In the genomic region with DNA sequence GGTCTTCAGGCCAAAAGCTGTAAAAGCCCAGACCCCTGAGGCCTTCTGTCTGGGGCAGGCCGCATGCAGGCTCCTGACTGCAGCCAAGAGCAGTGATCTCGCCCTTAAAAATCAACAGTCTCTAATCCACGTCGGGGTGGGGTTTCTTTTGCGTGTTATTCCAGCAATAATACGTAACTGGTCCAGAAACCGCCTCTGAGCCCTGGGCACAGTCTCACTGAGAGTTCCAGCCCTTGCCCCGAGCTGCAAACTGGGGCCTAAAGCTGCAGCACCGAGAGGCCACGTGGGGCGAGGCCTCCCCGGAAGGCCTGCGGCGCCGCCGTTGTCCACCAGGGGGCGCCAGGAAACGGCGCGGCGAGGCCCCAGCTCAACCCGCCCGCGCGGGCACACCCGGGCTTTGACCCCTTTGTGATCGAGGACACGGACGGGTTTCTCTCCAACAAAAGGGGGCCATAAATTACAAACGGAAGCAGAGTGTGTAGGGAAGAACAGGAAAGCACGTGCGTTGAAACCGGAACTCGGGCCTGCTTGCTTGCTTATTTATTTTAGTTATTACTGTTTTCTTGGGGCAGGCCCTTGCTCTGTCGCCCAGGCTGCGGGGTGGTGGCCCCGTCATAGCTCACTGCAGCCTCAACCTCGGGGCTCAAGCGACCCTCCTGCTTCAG, we compare ENCODE assay signal across 1 cellular context.
TF ChIP-seq lines count a peak whose summit lies in the region.

No MANE protein-coding gene starts in this region.

TF ChIP-seq in GM12878, 131 proteins besides CTCF, POLR2A, EP300 and RAD21 (continued from another document):
- TF ChIP-seq, protein P1, sequence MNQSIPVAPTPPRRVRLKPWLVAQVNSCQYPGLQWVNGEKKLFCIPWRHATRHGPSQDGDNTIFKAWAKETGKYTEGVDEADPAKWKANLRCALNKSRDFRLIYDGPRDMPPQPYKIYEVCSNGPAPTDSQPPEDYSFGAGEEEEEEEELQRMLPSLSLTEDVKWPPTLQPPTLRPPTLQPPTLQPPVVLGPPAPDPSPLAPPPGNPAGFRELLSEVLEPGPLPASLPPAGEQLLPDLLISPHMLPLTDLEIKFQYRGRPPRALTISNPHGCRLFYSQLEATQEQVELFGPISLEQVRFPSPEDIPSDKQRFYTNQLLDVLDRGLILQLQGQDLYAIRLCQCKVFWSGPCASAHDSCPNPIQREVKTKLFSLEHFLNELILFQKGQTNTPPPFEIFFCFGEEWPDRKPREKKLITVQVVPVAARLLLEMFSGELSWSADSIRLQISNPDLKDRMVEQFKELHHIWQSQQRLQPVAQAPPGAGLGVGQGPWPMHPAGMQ (IDR thresholded peaks at IDR 0.05; ENCODE audit: borderline replicate concordance), result no peak
- TF ChIP-seq SREBF2 (IDR thresholded peaks at IDR 0.05; ENCODE audit: low read length), result no peak
- TF ChIP-seq, protein P2, sequence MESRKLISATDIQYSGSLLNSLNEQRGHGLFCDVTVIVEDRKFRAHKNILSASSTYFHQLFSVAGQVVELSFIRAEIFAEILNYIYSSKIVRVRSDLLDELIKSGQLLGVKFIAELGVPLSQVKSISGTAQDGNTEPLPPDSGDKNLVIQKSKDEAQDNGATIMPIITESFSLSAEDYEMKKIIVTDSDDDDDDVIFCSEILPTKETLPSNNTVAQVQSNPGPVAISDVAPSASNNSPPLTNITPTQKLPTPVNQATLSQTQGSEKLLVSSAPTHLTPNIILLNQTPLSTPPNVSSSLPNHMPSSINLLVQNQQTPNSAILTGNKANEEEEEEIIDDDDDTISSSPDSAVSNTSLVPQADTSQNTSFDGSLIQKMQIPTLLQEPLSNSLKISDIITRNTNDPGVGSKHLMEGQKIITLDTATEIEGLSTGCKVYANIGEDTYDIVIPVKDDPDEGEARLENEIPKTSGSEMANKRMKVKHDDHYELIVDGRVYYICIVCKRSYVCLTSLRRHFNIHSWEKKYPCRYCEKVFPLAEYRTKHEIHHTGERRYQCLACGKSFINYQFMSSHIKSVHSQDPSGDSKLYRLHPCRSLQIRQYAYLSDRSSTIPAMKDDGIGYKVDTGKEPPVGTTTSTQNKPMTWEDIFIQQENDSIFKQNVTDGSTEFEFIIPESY (IDR thresholded peaks at IDR 0.05), result no peak
- TF ChIP-seq NR2C1 (IDR thresholded peaks at IDR 0.05), result no peak
- TF ChIP-seq DPF2 (IDR thresholded peaks at IDR 0.05), result no peak; the same call in 1 of the 2 replicates
- TF ChIP-seq TCF12 (IDR thresholded peaks at IDR 0.05; ENCODE audit: low read depth, low read length), result no peak
- no peak for TF ChIP-seq HDAC2 (IDR thresholded peaks at IDR 0.05)
- TF ChIP-seq, protein P3, sequence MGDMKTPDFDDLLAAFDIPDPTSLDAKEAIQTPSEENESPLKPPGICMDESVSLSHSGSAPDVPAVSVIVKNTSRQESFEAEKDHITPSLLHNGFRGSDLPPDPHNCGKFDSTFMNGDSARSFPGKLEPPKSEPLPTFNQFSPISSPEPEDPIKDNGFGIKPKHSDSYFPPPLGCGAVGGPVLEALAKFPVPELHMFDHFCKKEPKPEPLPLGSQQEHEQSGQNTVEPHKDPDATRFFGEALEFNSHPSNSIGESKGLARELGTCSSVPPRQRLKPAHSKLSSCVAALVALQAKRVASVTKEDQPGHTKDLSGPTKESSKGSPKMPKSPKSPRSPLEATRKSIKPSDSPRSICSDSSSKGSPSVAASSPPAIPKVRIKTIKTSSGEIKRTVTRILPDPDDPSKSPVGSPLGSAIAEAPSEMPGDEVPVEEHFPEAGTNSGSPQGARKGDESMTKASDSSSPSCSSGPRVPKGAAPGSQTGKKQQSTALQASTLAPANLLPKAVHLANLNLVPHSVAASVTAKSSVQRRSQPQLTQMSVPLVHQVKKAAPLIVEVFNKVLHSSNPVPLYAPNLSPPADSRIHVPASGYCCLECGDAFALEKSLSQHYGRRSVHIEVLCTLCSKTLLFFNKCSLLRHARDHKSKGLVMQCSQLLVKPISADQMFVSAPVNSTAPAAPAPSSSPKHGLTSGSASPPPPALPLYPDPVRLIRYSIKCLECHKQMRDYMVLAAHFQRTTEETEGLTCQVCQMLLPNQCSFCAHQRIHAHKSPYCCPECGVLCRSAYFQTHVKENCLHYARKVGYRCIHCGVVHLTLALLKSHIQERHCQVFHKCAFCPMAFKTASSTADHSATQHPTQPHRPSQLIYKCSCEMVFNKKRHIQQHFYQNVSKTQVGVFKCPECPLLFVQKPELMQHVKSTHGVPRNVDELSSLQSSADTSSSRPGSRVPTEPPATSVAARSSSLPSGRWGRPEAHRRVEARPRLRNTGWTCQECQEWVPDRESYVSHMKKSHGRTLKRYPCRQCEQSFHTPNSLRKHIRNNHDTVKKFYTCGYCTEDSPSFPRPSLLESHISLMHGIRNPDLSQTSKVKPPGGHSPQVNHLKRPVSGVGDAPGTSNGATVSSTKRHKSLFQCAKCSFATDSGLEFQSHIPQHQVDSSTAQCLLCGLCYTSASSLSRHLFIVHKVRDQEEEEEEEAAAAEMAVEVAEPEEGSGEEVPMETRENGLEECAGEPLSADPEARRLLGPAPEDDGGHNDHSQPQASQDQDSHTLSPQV (IDR thresholded peaks at IDR 0.05), result no peak; the same call in none of the 2 replicates
- no peak for TF ChIP-seq NFYA (IDR thresholded peaks at IDR 0.05; ENCODE audit: borderline replicate concordance, low read depth, low read length)
- no peak for TF ChIP-seq YBX1 (IDR thresholded peaks at IDR 0.05)
- TF ChIP-seq RFX5 (IDR thresholded peaks at IDR 0.05; ENCODE audit: low read depth, low read length), result no peak
- TF ChIP-seq SP1 (IDR thresholded peaks at IDR 0.05; ENCODE audit: low read depth, low read length), result no peak
TF ChIP-seq in GM12878: peak in this region for 33.
